8 cellular contexts compared by ENCODE assay signal in genomic region chr19:41264581-41265375, GRCh38. TPM values are rescaled to one million over a fixed set of nuclear protein-coding genes. Genes with fewer than 3 reads are reported as not detected.
DNase-seq lines count a peak whose midpoint lies in the region; FAIRE-seq and TF ChIP-seq lines count a peak whose summit lies in the region.

No MANE protein-coding gene starts in this region.

- peak overlapping the region; percentile 89 for H3K4me3 Mint-ChIP-seq in MCF 10A (ENCODE audit: unreplicated experiment)

- H3K27me3 Mint-ChIP-seq in MCF 10A (ENCODE audit: insufficient read depth, unreplicated experiment) = no peaks in the 10 kb centered on the region

- H3K79me2 ChIP-seq in keratinocyte (ENCODE audit: control insufficient read depth, insufficient read depth, low read length) = peaks cover 53% of the 10 kb centered on the region

- H3K27ac ChIP-seq in HUES64 (ENCODE audit: low read depth, low read length) (peak overlapping the region; percentile 100), keratinocyte (ENCODE audit: control insufficient read depth, insufficient read depth, low read length) (peak overlapping the region; percentile 92)

- peak overlapping the region; percentile 100 for H3K27ac Mint-ChIP-seq in MCF 10A (ENCODE audit: low read depth, unreplicated experiment)

- no peaks in the 10 kb centered on the region for H3K9me3 ChIP-seq in HUES64 (ENCODE audit: insufficient read depth, low read depth, low read length)
- H3K9me3 ChIP-seq in keratinocyte (ENCODE audit: control insufficient read depth, low read depth, low read length) = no peaks in the 10 kb centered on the region

- H3K4me3 ChIP-seq in HUES64 (ENCODE audit: low read length) = peak overlapping the region; percentile 96
- peak overlapping the region; percentile 93 to 96 (median 93) for H3K4me3 ChIP-seq in keratinocyte (ENCODE audit: control insufficient read depth in 2 of 3, extremely low read depth in 1 of 3, insufficient read depth in 2 of 3, low read depth in 1 of 3, low read length in 3 of 3)

- peaks cover 42% of the 10 kb centered on the region for H3K4me1 Mint-ChIP-seq in MCF 10A (ENCODE audit: insufficient read depth, unreplicated experiment)

- H3K9ac ChIP-seq in HUES64 (ENCODE audit: low read depth, low read length) (peak overlapping the region; percentile 100), keratinocyte (ENCODE audit: control insufficient read depth, extremely low read depth, insufficient read depth, low read length) (peak overlapping the region; percentile 99)

- H3K36me3 Mint-ChIP-seq in MCF 10A (ENCODE audit: insufficient read depth, unreplicated experiment) = peaks cover 73% of the 10 kb centered on the region

- no peaks in the 10 kb centered on the region for H3K27me3 ChIP-seq in HUES64 (ENCODE audit: insufficient read depth, low read length)
- no peaks in the 10 kb centered on the region for H3K27me3 ChIP-seq in keratinocyte (ENCODE audit: control insufficient read depth, extremely low read depth, insufficient read depth, low read length)

- no peaks in the 10 kb centered on the region for H4K20me1 ChIP-seq in keratinocyte (ENCODE audit: control insufficient read depth, extremely low read depth, insufficient read depth, low read length)

- CTCF ChIA-PET in MCF 10A (lab: Yijun Ruan, JAX) = interaction anchor here (0.6 to 10.5 kb wide), 7 partner anchors 26 to 598 kb away, joined by 3 to 137 read pairs (median 9); partner anchors contain the start of gene AXL

- WGBS in HUES64 = under 1% methylated on average over 75 of the region's 75 CpGs

- H3K4me1 ChIP-seq in HUES64 (ENCODE audit: insufficient read depth, low read length) (peaks cover 12% of the 10 kb centered on the region), keratinocyte (ENCODE audit: control insufficient read depth, extremely low read depth, insufficient read depth, low read length) (peaks cover 25% of the 10 kb centered on the region)

- TF ChIP-seq CTCF in MCF 10A (IDR thresholded peaks at IDR 0.05; ENCODE audit: unreplicated experiment) = no peak
- TF ChIP-seq CTCF in keratinocyte (optimal IDR thresholded peaks at IDR 0.05 in 1 of 3, IDR thresholded peaks at IDR 0.05 in 1 of 3, conservative IDR thresholded peaks at IDR 0.05 in 1 of 3; ENCODE audit: extremely low read depth in 1 of 3, insufficient read depth in 2 of 3, low read length in 3 of 3) = no peak

- DNase-seq in EL (peak; percentile 65), T-helper 9 cell (peak; percentile 34), MCF 10A (ENCODE audit: unreplicated experiment) (peak; percentile 60), keratinocyte (ENCODE audit: low read depth, low spot score) (no peak), KG1 (lab: John Stamatoyannopoulos, UW) (no peak), 8988T (no peak)
- peak; percentile 34 to 62 for DNase-seq in stimulated activated CD4-positive, alpha-beta T cell treated with anti-CD3 and anti-CD28 coated beads, Interleukin-1b, Interleukin-23, amount 100 ng/mL, for 4 hours (ENCODE audit: low read depth in 2 of 2)

- peak overlapping the region; percentile 18 for H2AFZ ChIP-seq in keratinocyte (ENCODE audit: control insufficient read depth, low read length)

- intact Hi-C loops in MCF 10A (cut with micrococcal nuclease) = loop anchor here (5.0 kb wide), 2 partner anchors 88 to 597 kb away; partner anchors contain the start of gene TGFB1

- no peak for FAIRE-seq in keratinocyte (lab: Jason Lieb, UNC)

- H3K4me2 ChIP-seq in keratinocyte (ENCODE audit: control insufficient read depth, extremely low read depth, insufficient read depth, low read depth, low read length) = peak overlapping the region; percentile 98

- POLR2A ChIA-PET in MCF 10A (lab: Yijun Ruan, JAX) = interaction anchor here (0.6 to 13.4 kb wide), 40 partner anchors 9 to 1295 kb away, joined by 3 to 345 read pairs (median 6); partner anchors contain the start of genes ACTMAP, AXL, B9D2 and CCDC97

- no TSS peak for BruUV-seq in MCF 10A (replicated peaks; lab: Mats Ljungman, UMichigan)

- peaks cover 41% of the 10 kb centered on the region for H3K36me3 ChIP-seq in HUES64 (ENCODE audit: insufficient read depth, low read length)
- H3K36me3 ChIP-seq in keratinocyte (ENCODE audit: control insufficient read depth in 2 of 2, extremely low read depth in 1 of 2, insufficient read depth in 2 of 2, low read length in 2 of 2) = peaks cover 10 to 14% of the 10 kb centered on the region in 2 experiments

- dilution Hi-C loops in keratinocyte (cut with MboI; ENCODE audit: extremely low pct_ligation_motif_present, low sequenced_read_pairs) = no loop called here

- H3K9me1 ChIP-seq in keratinocyte (ENCODE audit: control insufficient read depth, extremely low read depth, insufficient read depth, low read length) = no peaks in the 10 kb centered on the region

- H3K9me3 Mint-ChIP-seq in MCF 10A (ENCODE audit: unreplicated experiment) = no peaks in the 10 kb centered on the region

RNA-seq across cellular contexts. Expression of gene HNRNPUL1, which starts 0.6 kb away (rescaled TPM):
- polyA plus RNA-seq in HUES64 (2013, experiment 1 of 2) = 180 TPM
- polyA plus RNA-seq in HUES64 (2013, experiment 2 of 2) = 189 TPM
- total RNA-seq in MCF 10A (2022) = 179 and 204 TPM in 2 replicates
- 21.1 to 48.3 TPM (median 40.2 TPM) in 3 replicates for polyA plus RNA-seq in keratinocyte
- polyA plus RNA-seq in keratinocyte (2011; ENCODE audit: low read depth) = 36.4 TPM
- polyA plus RNA-seq in keratinocyte (2011; cell fraction: cytosol; rRNA removed) = 24.8 and 36.4 TPM in 2 replicates
- polyA plus RNA-seq in keratinocyte (2011; cell fraction: nucleus; rRNA removed) = 49.5 and 56.5 TPM in 2 replicates
- 47.9 and 119 TPM in 2 replicates for polyA plus RNA-seq in keratinocyte (2012; ENCODE audit: low replicate concordance)
- 34.9 to 90.5 TPM (median 43.5 TPM) in 3 replicates for polyA minus RNA-seq in keratinocyte
- 36.6 TPM for polyA minus RNA-seq in keratinocyte (2011; cell fraction: cytosol; rRNA and poly(A)+ RNA removed)
- polyA minus RNA-seq in keratinocyte (2011; cell fraction: nucleus; rRNA and poly(A)+ RNA removed) = 25.3 and 44.1 TPM in 2 replicates

RNA-seq across cellular contexts. Expression of gene CCDC97, which starts 45.2 kb away (rescaled TPM):
- 21.2 TPM for polyA plus RNA-seq in HUES64 (2013, experiment 1 of 2)
- polyA plus RNA-seq in HUES64 (2013, experiment 2 of 2) = 23.6 TPM
- 25.0 and 28.5 TPM in 2 replicates for total RNA-seq in MCF 10A (2022)
- polyA plus RNA-seq in keratinocyte = 6.8 to 9.6 TPM (median 9.5 TPM) in 3 replicates
- polyA plus RNA-seq in keratinocyte (2011; ENCODE audit: low read depth) = 6.2 TPM
- polyA plus RNA-seq in keratinocyte (2011; cell fraction: cytosol; rRNA removed) = 6.1 and 8.4 TPM in 2 replicates
- polyA plus RNA-seq in keratinocyte (2011; cell fraction: nucleus; rRNA removed) = 13.7 and 17.1 TPM in 2 replicates
- 8.5 and 17.6 TPM in 2 replicates for polyA plus RNA-seq in keratinocyte (2012; ENCODE audit: low replicate concordance)
- polyA minus RNA-seq in keratinocyte = 9.0 to 34.6 TPM (median 9.3 TPM) in 3 replicates
- polyA minus RNA-seq in keratinocyte (2011; cell fraction: cytosol; rRNA and poly(A)+ RNA removed) = 7.7 TPM
- 7.8 and 10.6 TPM in 2 replicates for polyA minus RNA-seq in keratinocyte (2011; cell fraction: nucleus; rRNA and poly(A)+ RNA removed)

RNA-seq across cellular contexts. Expression of gene AXL, which starts 45.8 kb away (rescaled TPM):
- 15.2 TPM for polyA plus RNA-seq in HUES64 (2013, experiment 1 of 2)
- 17.3 TPM for polyA plus RNA-seq in HUES64 (2013, experiment 2 of 2)
- total RNA-seq in MCF 10A (2022) = 136 and 165 TPM in 2 replicates
- 12.2 to 36.3 TPM (median 21.7 TPM) in 3 replicates for polyA plus RNA-seq in keratinocyte
- 1.4 TPM for polyA plus RNA-seq in keratinocyte (2011; ENCODE audit: low read depth)
- polyA plus RNA-seq in keratinocyte (2011; cell fraction: cytosol; rRNA removed) = 12.9 and 14.2 TPM in 2 replicates
- polyA plus RNA-seq in keratinocyte (2011; cell fraction: nucleus; rRNA removed) = 26.3 and 27.8 TPM in 2 replicates
- 4.2 and 64.1 TPM in 2 replicates for polyA plus RNA-seq in keratinocyte (2012; ENCODE audit: low replicate concordance)
- polyA minus RNA-seq in keratinocyte = 78.0 to 529 TPM (median 129 TPM) in 3 replicates
- 74.2 TPM for polyA minus RNA-seq in keratinocyte (2011; cell fraction: cytosol; rRNA and poly(A)+ RNA removed)
- 55.4 and 65.7 TPM in 2 replicates for polyA minus RNA-seq in keratinocyte (2011; cell fraction: nucleus; rRNA and poly(A)+ RNA removed)

Comparison
In these comparisons a context has a peak if more than half of its experiments do, and no peak if none do; other contexts are left out.
1. DNase-seq: peak in EL (single experiment), T-helper 9 cell (single experiment), MCF 10A (single experiment) and stimulated activated CD4-positive, alpha-beta T cell treated with anti-CD3 and anti-CD28 coated beads, Interleukin-1b, Interleukin-23, amount 100 ng/mL, for 4 hours (2 of 2); none in keratinocyte (single experiment), KG1 (single experiment) and 8988T (single experiment).